In the genomic region with DNA sequence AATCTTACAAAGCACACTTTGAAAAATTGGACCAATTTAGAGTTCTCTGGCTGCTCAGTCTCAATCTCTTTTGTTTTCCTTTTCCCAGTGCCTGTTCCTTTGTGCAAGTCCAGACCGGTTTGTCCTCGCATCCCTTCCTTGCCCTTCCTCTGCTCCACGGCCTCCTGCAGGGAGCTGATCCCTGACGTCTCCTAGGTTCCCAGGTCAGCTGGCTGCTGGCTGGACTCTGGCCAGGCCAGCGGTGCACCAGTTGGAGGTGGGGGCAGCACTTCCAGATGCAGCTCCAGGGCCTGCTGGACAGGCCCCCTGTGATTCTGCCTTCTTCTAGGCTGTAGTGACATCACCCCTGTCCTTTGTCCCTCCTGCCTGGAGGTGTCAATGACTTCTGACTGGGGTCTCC, we compare ENCODE assay signal across 15 cellular contexts. TPM values are rescaled to one million over a fixed set of nuclear protein-coding genes. Genes with fewer than 3 reads are reported as not detected.
DNase-seq lines count a peak whose midpoint lies in the region; ATAC-seq and TF ChIP-seq lines count a peak whose summit lies in the region.
"Had no signal": no experiment of that assay in that cellular context is flagged by ENCODE, and none has a peak within 500 bp of the region (broad histone marks: within the 10 kb centered on the region; RNA-seq: fewer than 3 reads in every experiment).

No MANE protein-coding gene starts in this region.

- H3F3A ChIP-seq in PC-9 (ENCODE audit: insufficient read depth, low read depth) = no peaks in the 10 kb centered on the region

- H3K4me1 ChIP-seq in HEK293 (ENCODE audit: control insufficient read depth, insufficient read depth, low read length) (no peaks in the 10 kb centered on the region), PC-9 (replicated peaks; ENCODE audit: insufficient read depth) (no peaks in the 10 kb centered on the region), neuronal stem cell (ENCODE audit: control insufficient read depth in 2 of 2, insufficient read depth in 1 of 2, low read depth in 1 of 2, low read length in 2 of 2) (peaks cover 8 to 25% of the 10 kb centered on the region in 2 donors)
- H3K4me1 ChIP-seq: gastrocnemius medialis, stomach had no signal

- H3K14ac ChIP-seq in neuronal stem cell (ENCODE audit: low read length) = no peak overlapping the region

- no peak overlapping the region for H2AK5ac ChIP-seq in neuronal stem cell (ENCODE audit: low read depth, low read length)

- H2BK12ac ChIP-seq in neuronal stem cell (ENCODE audit: low read length) = no peak overlapping the region

- no peaks in the 10 kb centered on the region for H3K79me2 ChIP-seq in PC-9 (ENCODE audit: low read depth)

- intact Hi-C loops in PC-9 (cut with micrococcal nuclease; ENCODE audit: unreplicated experiment) = no loop called here

- H2BK15ac ChIP-seq in neuronal stem cell (ENCODE audit: low read length) = no peak overlapping the region

- H3K4me2 ChIP-seq in PC-9 = no peak overlapping the region
- no peak overlapping the region for H3K4me2 ChIP-seq in neuronal stem cell (ENCODE audit: insufficient read depth, low read length, poor library complexity, severe bottlenecking)

- no peak for ATAC-seq in HG02870 (IDR thresholded peaks at IDR 0.05; ENCODE audit: unreplicated experiment)
- ATAC-seq: activated CD4-positive, CD25-positive, alpha-beta regulatory T cell treated with anti-CD3 and anti-CD28 coated beads, Interleukin-2, amount 50 U/mL, for 24 hours; gastrocnemius medialis had no signal

- BruUV-seq in PC-9 (replicated peaks; lab: Mats Ljungman, UMichigan) = no TSS peak

- CTCF ChIA-PET in HEK293 (lab: Yijun Ruan, JAX) (no interaction called here), PC-9 (lab: Charles Lee) (no interaction called here)

- no peak overlapping the region for H3K4ac ChIP-seq in neuronal stem cell (ENCODE audit: low read length)

- H3K9me2 ChIP-seq in PC-9 (ENCODE audit: insufficient read depth) = no peaks in the 10 kb centered on the region; the same call in 1 of the 2 replicates

- DNase-seq in PC-9 (no peak), epithelial cell of prostate (ENCODE audit: low read depth, low spot score) (no peak), neuronal stem cell (ENCODE audit: low spot score) (peak; percentile 17)
- DNase-seq in activated naive CD4-positive, alpha-beta T cell (lab: John Stamatoyannopoulos, UW) = no peak
- no peak for DNase-seq in activated CD4-positive, alpha-beta T cell treated with anti-CD3 and anti-CD28 coated beads, Interleukin-2, amount 50 U/mL, for 1 hour
- DNase-seq: activated naive CD4-positive, alpha-beta T cell treated with anti-CD3 and anti-CD28 coated beads, Interleukin-2, amount 10 ng/mL, durations not matched to agents 7 days and 5 days; DND-41; gastrocnemius medialis; HCEC 1CT; immature natural killer cell; occipital lobe; stomach had no signal

- H4K8ac ChIP-seq in neuronal stem cell (ENCODE audit: low read depth, low read length) = no peak overlapping the region

- H3K27me3 ChIP-seq in PC-9 (ENCODE audit: insufficient read depth, low read depth) = no peaks in the 10 kb centered on the region
- H3K27me3 ChIP-seq in neuronal stem cell (ENCODE audit: control insufficient read depth in 3 of 3, insufficient read depth in 3 of 3, low read depth in 1 of 3, low read length in 3 of 3) = no peaks in the 10 kb centered on the region
- H3K27me3 ChIP-seq: gastrocnemius medialis, stomach had no signal

- H3K4me3 ChIP-seq in HEK293 (ENCODE audit: low read depth, low read length) (no peak overlapping the region), PC-9 (no peak overlapping the region), neuronal stem cell (ENCODE audit: low read length in 2 of 2) (no peak overlapping the region)
- H3K4me3 ChIP-seq: gastrocnemius medialis, stomach had no signal

- no peaks in the 10 kb centered on the region for H4K20me1 ChIP-seq in PC-9 (ENCODE audit: insufficient read depth)

- WGBS in neuronal stem cell (ENCODE audit: extremely low coverage in 2 of 2, insufficient read length in 2 of 2, insufficient replicate concordance in 1 of 2), 2 donors = no CpG with 5 or more reads among the region's 5 CpGs

- no peak overlapping the region for H3K9ac ChIP-seq in neuronal stem cell (ENCODE audit: low read depth, low read length, poor library complexity)

- POLR2A ChIA-PET in HEK293 (lab: Yijun Ruan, JAX) (no interaction called here), PC-9 (lab: Charles Lee; ENCODE audit: unreplicated experiment) (no interaction called here)

- H3K27ac ChIP-seq in HEK293 (ENCODE audit: extremely low read depth, low read depth, low read length) (no peak overlapping the region), PC-9 (no peak overlapping the region), epithelial cell of prostate (peak overlapping the region; percentile 17), neuronal stem cell (replicated peaks; ENCODE audit: low read length) (no peak overlapping the region)
- H3K27ac ChIP-seq: gastrocnemius medialis, stomach had no signal

- no peak overlapping the region for H3K23ac ChIP-seq in neuronal stem cell (ENCODE audit: low read depth, low read length, poor library complexity)

- peak overlapping the region; percentile 67 for H3K18ac ChIP-seq in neuronal stem cell (ENCODE audit: low read length)

- no peaks in the 10 kb centered on the region for H3K9me3 ChIP-seq in HEK293 (ENCODE audit: control insufficient read depth, insufficient read depth, low read depth, low read length)
- H3K9me3 ChIP-seq in PC-9 (ENCODE audit: insufficient read depth, low read depth) = no peaks in the 10 kb centered on the region
- no peaks in the 10 kb centered on the region for H3K9me3 ChIP-seq in neuronal stem cell (replicated peaks in 1 of 2; ENCODE audit: control insufficient read depth in 2 of 2, insufficient read depth in 1 of 2, low read depth in 1 of 2, low read length in 2 of 2)
- H3K9me3 ChIP-seq: gastrocnemius medialis, stomach had no signal

- TF ChIP-seq CTCF in HEK293 (tag by site-specific recombination; IDR thresholded peaks at IDR 0.05) = no peak
- TF ChIP-seq CTCF in PC-9 (conservative IDR thresholded peaks at IDR 0.05) = no peak

- no peak overlapping the region for H2BK120ac ChIP-seq in neuronal stem cell (ENCODE audit: low read depth, low read length)

- H3K36me3 ChIP-seq in HEK293 (ENCODE audit: control insufficient read depth in 2 of 2, insufficient read depth in 1 of 2, low read length in 2 of 2) (no peaks in the 10 kb centered on the region), PC-9 (ENCODE audit: low read depth) (no peaks in the 10 kb centered on the region), neuronal stem cell (replicated peaks in 1 of 2; ENCODE audit: control insufficient read depth in 2 of 2, insufficient read depth in 2 of 2, low read length in 2 of 2) (no peaks in the 10 kb centered on the region)
- H3K36me3 ChIP-seq: gastrocnemius medialis, stomach had no signal

- H3K79me1 ChIP-seq in neuronal stem cell (ENCODE audit: low read depth, low read length) = no peaks in the 10 kb centered on the region

- H4K91ac ChIP-seq in neuronal stem cell (ENCODE audit: low read depth, low read length, poor library complexity) = no peak overlapping the region

- no peak overlapping the region for H2BK5ac ChIP-seq in neuronal stem cell (ENCODE audit: low read length)

- H2AFZ ChIP-seq in PC-9 = peak overlapping the region; percentile 44; the same call in 1 of the 2 replicates
- peak overlapping the region; percentile 92 for H2AFZ ChIP-seq in neuronal stem cell (ENCODE audit: low read length)

TF ChIP-seq in HEK293, 187 proteins besides CTCF, POLR2A, EP300 and RAD21:
- TF ChIP-seq ZSCAN30 (tag by site-specific recombination; IDR thresholded peaks at IDR 0.05) = peak; percentile 75
- TF ChIP-seq ZNF600 (tag by site-specific recombination; IDR thresholded peaks at IDR 0.05) = peak; percentile 73; the same call in 1 of the 2 replicates
- peak; percentile 32; the same call in 1 of the 2 replicates for TF ChIP-seq GLIS2 (tag by site-specific recombination; IDR thresholded peaks at IDR 0.05)
- 0 out of 2 replicates have a peak, but pooled peaks have one; percentile 16 for TF ChIP-seq IKZF3 (tag by site-specific recombination; IDR thresholded peaks at IDR 0.05)
- TF ChIP-seq ZNF366 (tag by site-specific recombination; conservative IDR thresholded peaks at IDR 0.05) = 0 out of 2 replicates have a peak, but pooled peaks have one; percentile 15
- peak; percentile 86 for TF ChIP-seq GLIS1 (tag by site-specific recombination; IDR thresholded peaks at IDR 0.05)
- TF ChIP-seq ZIC2 (tag by site-specific recombination; IDR thresholded peaks at IDR 0.05) = peak; percentile 89
- no peak for TF ChIP-seq ZNF544 (tag by site-specific recombination; IDR thresholded peaks at IDR 0.05)
- TF ChIP-seq ZNF830 (tag by site-specific recombination; IDR thresholded peaks at IDR 0.05; ENCODE audit: low read depth) = no peak
- TF ChIP-seq, protein P1, sequence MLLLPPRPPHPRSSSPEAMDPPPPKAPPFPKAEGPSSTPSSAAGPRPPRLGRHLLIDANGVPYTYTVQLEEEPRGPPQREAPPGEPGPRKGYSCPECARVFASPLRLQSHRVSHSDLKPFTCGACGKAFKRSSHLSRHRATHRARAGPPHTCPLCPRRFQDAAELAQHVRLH (tag by site-specific recombination; IDR thresholded peaks at IDR 0.05) = no peak
TF ChIP-seq in HEK293: peak in this region for 7.

RNA-seq across cellular contexts. Expression of gene KPNA3, which starts 44.0 kb away (rescaled TPM):
- total RNA-seq in PC-9 (2021) = 21.2 and 35.0 TPM in 2 replicates
- polyA plus RNA-seq in neuronal stem cell (2013, experiment 1 of 2) = 51.6 TPM
- 58.7 TPM for polyA plus RNA-seq in neuronal stem cell (2013, experiment 2 of 2)
